In genomic region chr7:134537273-134537781, GRCh38 we compare ENCODE assay signal across 5 cellular contexts. TPM values are rescaled to one million over a fixed set of nuclear protein-coding genes. Genes with fewer than 3 reads are reported as not detected.
"Had no signal": no experiment of that assay in that cellular context is flagged by ENCODE, and none has a peak within 500 bp of the region (broad histone marks: within the 10 kb centered on the region; RNA-seq: fewer than 3 reads in every experiment).

No MANE protein-coding gene starts in this region.

RNA-seq across cellular contexts. Expression of gene AKR1B10, which starts 10.0 kb away (rescaled TPM):
- total RNA-seq: K562 had no signal
- polyA plus RNA-seq: IgD-negative memory B cell, K562 had no signal

RNA-seq across cellular contexts. Expression of gene AKR1B15, which starts 11.6 kb away (rescaled TPM):
- total RNA-seq: HT-29, HT1080, IMR-90, K562 had no signal
- polyA plus RNA-seq: IgD-negative memory B cell, IMR-90, K562 had no signal
